Comparison of ENCODE assay signal across 17 cellular contexts in the genomic region with DNA sequence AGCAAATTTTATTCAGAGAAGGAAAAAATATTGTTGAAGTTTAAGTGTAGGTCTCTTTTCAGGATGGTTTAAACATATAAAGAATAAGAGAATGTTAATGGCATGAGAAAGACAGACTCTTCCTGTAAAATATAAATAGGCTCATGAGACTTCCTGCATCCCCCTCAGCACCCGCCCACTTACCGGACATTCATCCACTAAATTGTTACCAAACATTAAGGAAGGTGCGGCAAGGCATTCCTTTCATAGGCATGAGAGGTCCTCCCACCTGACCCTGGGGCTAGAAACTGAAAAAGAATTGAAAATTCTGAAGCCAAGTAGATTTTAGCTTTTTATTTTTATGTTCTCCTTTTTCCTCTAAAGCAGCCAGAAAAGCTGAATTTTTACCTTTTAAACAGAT.
"Had no signal": no experiment of that assay in that cellular context is flagged by ENCODE, and none has a peak within 500 bp of the region (broad histone marks: within the 10 kb centered on the region; RNA-seq: fewer than 3 reads in every experiment).

No MANE protein-coding gene starts in this region.

- H3K27ac Mint-ChIP-seq: activated CD4-positive, alpha-beta memory T cell treated with anti-CD3 and anti-CD28 coated beads, Interleukin-2, amount 10 ng/mL, durations not matched to agents 7 days and 5 days; activated CD4-positive, alpha-beta T cell treated with anti-CD3 and anti-CD28 coated beads for 36 hours; activated T-cell treated with anti-CD3 and anti-CD28 coated beads, Interleukin-2, amount 50 U/mL, for 24 hours; immature natural killer cell; stimulated activated naive CD8-positive, alpha-beta T cell treated with anti-CD3 and anti-CD28 coated beads, Interleukin-15, Interleukin-2, amounts not matched to agents 100 ng/mL and 50 ng/mL, for 24 hours; T-helper 17 cell had no signal

- H3K9me3 ChIP-seq: lower lobe of right lung, psoas muscle, upper lobe of left lung had no signal

- DNase-seq: activated CD4-positive, alpha-beta memory T cell treated with anti-CD3 and anti-CD28 coated beads, Interleukin-2, amount 10 ng/mL, durations not matched to agents 7 days and 5 days; activated CD4-positive, alpha-beta T cell treated with anti-CD3 and anti-CD28 coated beads for 36 hours; activated T-cell treated with anti-CD3 and anti-CD28 coated beads, Interleukin-2, amount 50 U/mL, for 24 hours; effector CD8-positive, alpha-beta T cell; foreskin melanocyte; head of caudate nucleus; immature natural killer cell; lower lobe of right lung; midbrain; psoas muscle; T-helper 17 cell; upper lobe of left lung had no signal

- H3K36me3 Mint-ChIP-seq: activated naive CD4-positive, alpha-beta T cell treated with anti-CD3 and anti-CD28 coated beads, Interleukin-2, amount 50 U/mL, for 24 hours; immature natural killer cell had no signal

- H3K4me1 Mint-ChIP-seq: activated CD4-positive, alpha-beta T cell treated with anti-CD3 and anti-CD28 coated beads for 36 hours; activated naive CD4-positive, alpha-beta T cell treated with anti-CD3 and anti-CD28 coated beads, Interleukin-2, amount 50 U/mL, for 24 hours; central memory CD8-positive, alpha-beta T cell; immature natural killer cell; T-helper 17 cell had no signal

- H3K27ac ChIP-seq: coronary artery, lower lobe of right lung, psoas muscle, upper lobe of left lung had no signal

- H3K27me3 Mint-ChIP-seq: activated CD4-positive, alpha-beta T cell treated with anti-CD3 and anti-CD28 coated beads for 36 hours; activated naive CD4-positive, alpha-beta T cell treated with anti-CD3 and anti-CD28 coated beads, Interleukin-2, amount 50 U/mL, for 24 hours; activated T-cell treated with anti-CD3 and anti-CD28 coated beads, Interleukin-2, amount 50 U/mL, for 24 hours; central memory CD8-positive, alpha-beta T cell; stimulated activated naive CD8-positive, alpha-beta T cell treated with anti-CD3 and anti-CD28 coated beads, Interleukin-15, Interleukin-2, amounts not matched to agents 100 ng/mL and 50 ng/mL, for 24 hours had no signal

- H3K4me3 ChIP-seq: coronary artery, lower lobe of right lung, psoas muscle, upper lobe of left lung had no signal

- H3K27me3 ChIP-seq: upper lobe of left lung had no signal

- H3K9me3 Mint-ChIP-seq: activated CD4-positive, alpha-beta memory T cell treated with anti-CD3 and anti-CD28 coated beads, Interleukin-2, amount 10 ng/mL, durations not matched to agents 7 days and 5 days; activated naive CD4-positive, alpha-beta T cell treated with anti-CD3 and anti-CD28 coated beads, Interleukin-2, amount 50 U/mL, for 24 hours; activated T-cell treated with anti-CD3 and anti-CD28 coated beads, Interleukin-2, amount 50 U/mL, for 24 hours; central memory CD8-positive, alpha-beta T cell; immature natural killer cell; stimulated activated naive CD8-positive, alpha-beta T cell treated with anti-CD3 and anti-CD28 coated beads, Interleukin-15, Interleukin-2, amounts not matched to agents 100 ng/mL and 50 ng/mL, for 24 hours had no signal

- ATAC-seq: activated CD4-positive, alpha-beta T cell treated with anti-CD3 and anti-CD28 coated beads for 36 hours; lower lobe of right lung; psoas muscle; sciatic nerve; T-helper 17 cell had no signal

- H3K36me3 ChIP-seq: lower lobe of right lung, upper lobe of left lung had no signal

- H3K4me1 ChIP-seq: lower lobe of right lung, psoas muscle, upper lobe of left lung had no signal

- H3K4me3 Mint-ChIP-seq: activated CD4-positive, alpha-beta memory T cell treated with anti-CD3 and anti-CD28 coated beads, Interleukin-2, amount 10 ng/mL, durations not matched to agents 7 days and 5 days; activated CD4-positive, alpha-beta T cell treated with anti-CD3 and anti-CD28 coated beads for 36 hours; activated naive CD4-positive, alpha-beta T cell treated with anti-CD3 and anti-CD28 coated beads, Interleukin-2, amount 50 U/mL, for 24 hours; activated T-cell treated with anti-CD3 and anti-CD28 coated beads, Interleukin-2, amount 50 U/mL, for 24 hours; central memory CD8-positive, alpha-beta T cell; immature natural killer cell; stimulated activated naive CD8-positive, alpha-beta T cell treated with anti-CD3 and anti-CD28 coated beads, Interleukin-15, Interleukin-2, amounts not matched to agents 100 ng/mL and 50 ng/mL, for 24 hours; T-helper 17 cell had no signal
